ENCODE assay signal across 1 cellular context in the genomic region with DNA sequence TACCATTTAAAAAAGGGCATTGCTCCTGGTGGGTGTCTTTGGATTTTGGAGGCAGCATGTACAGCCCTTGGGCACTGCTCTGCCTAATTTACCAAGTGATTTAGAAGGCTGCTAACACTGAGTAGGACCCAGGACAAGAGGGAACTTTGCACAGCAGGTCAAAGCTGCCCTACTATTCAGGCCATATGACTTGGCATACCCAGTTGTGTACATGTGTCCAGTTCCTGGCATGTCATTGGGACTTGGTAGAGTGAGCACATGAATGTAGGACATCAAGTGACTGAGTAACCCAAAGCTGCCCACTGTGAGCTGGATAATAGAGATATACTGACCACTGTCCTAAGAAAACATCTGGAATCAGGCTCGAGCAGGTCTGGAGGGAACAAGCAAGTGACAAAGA.
TF ChIP-seq lines count a peak whose summit lies in the region.

No MANE protein-coding gene starts in this region.

TF ChIP-seq in liver, 16 proteins besides CTCF, POLR2A, EP300 and RAD21 (continued from another document):
- TF ChIP-seq, protein P1, sequence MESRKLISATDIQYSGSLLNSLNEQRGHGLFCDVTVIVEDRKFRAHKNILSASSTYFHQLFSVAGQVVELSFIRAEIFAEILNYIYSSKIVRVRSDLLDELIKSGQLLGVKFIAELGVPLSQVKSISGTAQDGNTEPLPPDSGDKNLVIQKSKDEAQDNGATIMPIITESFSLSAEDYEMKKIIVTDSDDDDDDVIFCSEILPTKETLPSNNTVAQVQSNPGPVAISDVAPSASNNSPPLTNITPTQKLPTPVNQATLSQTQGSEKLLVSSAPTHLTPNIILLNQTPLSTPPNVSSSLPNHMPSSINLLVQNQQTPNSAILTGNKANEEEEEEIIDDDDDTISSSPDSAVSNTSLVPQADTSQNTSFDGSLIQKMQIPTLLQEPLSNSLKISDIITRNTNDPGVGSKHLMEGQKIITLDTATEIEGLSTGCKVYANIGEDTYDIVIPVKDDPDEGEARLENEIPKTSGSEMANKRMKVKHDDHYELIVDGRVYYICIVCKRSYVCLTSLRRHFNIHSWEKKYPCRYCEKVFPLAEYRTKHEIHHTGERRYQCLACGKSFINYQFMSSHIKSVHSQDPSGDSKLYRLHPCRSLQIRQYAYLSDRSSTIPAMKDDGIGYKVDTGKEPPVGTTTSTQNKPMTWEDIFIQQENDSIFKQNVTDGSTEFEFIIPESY (IDR thresholded peaks at IDR 0.05), result no peak
- TF ChIP-seq FOXA2 (IDR thresholded peaks at IDR 0.05) (no peak), HNF4A (conservative IDR thresholded peaks at IDR 0.05) (peak; percentile 48 to 62), EGR1 (IDR thresholded peaks at IDR 0.05; ENCODE audit: low read depth in 2 of 2) (no peak), TAF1 (conservative IDR thresholded peaks at IDR 0.05) (no peak), RXRA (IDR thresholded peaks at IDR 0.05) (no peak), FOXA1 (IDR thresholded peaks at IDR 0.05) (no peak), SP1 (IDR thresholded peaks at IDR 0.05) (peak; percentile 7), GABPA (IDR thresholded peaks at IDR 0.05 in 1 of 2, conservative IDR thresholded peaks at IDR 0.05 in 1 of 2) (no peak), NR2F2 (IDR thresholded peaks at IDR 0.05) (no peak)
- TF ChIP-seq, protein P2, sequence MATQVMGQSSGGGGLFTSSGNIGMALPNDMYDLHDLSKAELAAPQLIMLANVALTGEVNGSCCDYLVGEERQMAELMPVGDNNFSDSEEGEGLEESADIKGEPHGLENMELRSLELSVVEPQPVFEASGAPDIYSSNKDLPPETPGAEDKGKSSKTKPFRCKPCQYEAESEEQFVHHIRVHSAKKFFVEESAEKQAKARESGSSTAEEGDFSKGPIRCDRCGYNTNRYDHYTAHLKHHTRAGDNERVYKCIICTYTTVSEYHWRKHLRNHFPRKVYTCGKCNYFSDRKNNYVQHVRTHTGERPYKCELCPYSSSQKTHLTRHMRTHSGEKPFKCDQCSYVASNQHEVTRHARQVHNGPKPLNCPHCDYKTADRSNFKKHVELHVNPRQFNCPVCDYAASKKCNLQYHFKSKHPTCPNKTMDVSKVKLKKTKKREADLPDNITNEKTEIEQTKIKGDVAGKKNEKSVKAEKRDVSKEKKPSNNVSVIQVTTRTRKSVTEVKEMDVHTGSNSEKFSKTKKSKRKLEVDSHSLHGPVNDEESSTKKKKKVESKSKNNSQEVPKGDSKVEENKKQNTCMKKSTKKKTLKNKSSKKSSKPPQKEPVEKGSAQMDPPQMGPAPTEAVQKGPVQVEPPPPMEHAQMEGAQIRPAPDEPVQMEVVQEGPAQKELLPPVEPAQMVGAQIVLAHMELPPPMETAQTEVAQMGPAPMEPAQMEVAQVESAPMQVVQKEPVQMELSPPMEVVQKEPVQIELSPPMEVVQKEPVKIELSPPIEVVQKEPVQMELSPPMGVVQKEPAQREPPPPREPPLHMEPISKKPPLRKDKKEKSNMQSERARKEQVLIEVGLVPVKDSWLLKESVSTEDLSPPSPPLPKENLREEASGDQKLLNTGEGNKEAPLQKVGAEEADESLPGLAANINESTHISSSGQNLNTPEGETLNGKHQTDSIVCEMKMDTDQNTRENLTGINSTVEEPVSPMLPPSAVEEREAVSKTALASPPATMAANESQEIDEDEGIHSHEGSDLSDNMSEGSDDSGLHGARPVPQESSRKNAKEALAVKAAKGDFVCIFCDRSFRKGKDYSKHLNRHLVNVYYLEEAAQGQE (IDR thresholded peaks at IDR 0.05), result no peak
- TF ChIP-seq, protein P3, sequence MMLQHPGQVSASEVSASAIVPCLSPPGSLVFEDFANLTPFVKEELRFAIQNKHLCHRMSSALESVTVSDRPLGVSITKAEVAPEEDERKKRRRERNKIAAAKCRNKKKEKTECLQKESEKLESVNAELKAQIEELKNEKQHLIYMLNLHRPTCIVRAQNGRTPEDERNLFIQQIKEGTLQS (IDR thresholded peaks at IDR 0.05), result no peak
